8 cellular contexts compared by ENCODE assay signal in the genomic region with DNA sequence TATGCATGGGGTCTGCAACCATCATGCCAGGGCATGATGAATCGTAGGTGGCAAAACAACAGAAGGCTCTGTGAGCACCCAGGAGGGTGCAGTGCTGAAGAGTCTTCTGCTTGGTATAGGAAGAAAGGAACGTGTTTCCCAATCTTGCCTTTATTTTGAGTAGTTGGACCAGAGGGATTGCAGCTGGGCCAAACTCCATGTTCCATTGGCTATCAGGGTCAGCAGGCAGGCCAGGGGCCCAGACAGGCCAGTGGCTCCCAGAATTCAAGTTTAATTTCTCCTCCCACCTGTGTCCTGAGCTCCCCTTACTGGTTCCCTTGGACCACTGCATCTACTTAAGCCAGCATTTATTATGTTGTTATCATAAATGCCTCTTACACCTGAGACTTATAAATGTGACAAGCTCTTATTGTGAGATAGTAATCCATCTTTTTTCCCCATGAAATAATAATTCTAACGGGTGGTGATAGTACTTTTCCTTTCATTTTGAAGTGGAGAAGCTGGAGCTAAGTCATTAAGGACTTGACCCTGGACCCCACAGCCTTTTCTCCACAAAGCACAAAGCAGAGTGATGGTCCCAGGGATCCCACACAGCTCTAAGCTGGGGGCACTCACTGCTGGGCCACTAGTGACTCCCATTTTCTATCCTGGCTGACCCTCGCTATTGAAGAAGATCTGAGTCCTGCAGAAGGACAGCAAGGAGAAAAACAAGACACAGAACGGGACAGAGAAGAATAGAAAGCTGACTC. TPM values are rescaled to one million over a fixed set of nuclear protein-coding genes. Genes with fewer than 3 reads are reported as not detected.
DNase-seq lines count a peak whose midpoint lies in the region; ATAC-seq and TF ChIP-seq lines count a peak whose summit lies in the region.

No MANE protein-coding gene starts in this region.

- peaks cover 63% of the 10 kb centered on the region for H3K36me3 Mint-ChIP-seq in activated T-helper 2 cell treated with anti-CD3 and anti-CD28 coated beads, Interferon-gamma antibody, Interleukin-2, Interleukin-4, amounts not matched to agents 10 μg/mL and 5 μg/mL and 100 μg/mL, durations not matched to agents 14 hours and 24 hours and 36 hours (ENCODE audit: low read depth)

- H3K4me1 Mint-ChIP-seq in activated T-helper 2 cell treated with anti-CD3 and anti-CD28 coated beads, Interferon-gamma antibody, Interleukin-2, Interleukin-4, amounts not matched to agents 10 μg/mL and 5 μg/mL and 100 μg/mL, durations not matched to agents 14 hours and 24 hours and 36 hours (ENCODE audit: low read depth), result peaks cover 55% of the 10 kb centered on the region

- H3K4me3 ChIP-seq in liver (ENCODE audit: low read depth in 1 of 3, low read length in 3 of 3), result peak overlapping the region in 2 of 3 donors; percentile 70 to 73
- H3K4me3 ChIP-seq in uterus, result peak overlapping the region; percentile 42 to 60

- WGBS in liver, result 70% methylated on average over 5 of the region's 5 CpGs

- H3K27me3 Mint-ChIP-seq in activated T-helper 2 cell treated with anti-CD3 and anti-CD28 coated beads, Interferon-gamma antibody, Interleukin-2, Interleukin-4, amounts not matched to agents 10 μg/mL and 5 μg/mL and 100 μg/mL, durations not matched to agents 14 hours and 24 hours and 36 hours (ENCODE audit: low read depth), result no peaks in the 10 kb centered on the region

- H3K27me3 ChIP-seq in liver (ENCODE audit: control insufficient read depth in 4 of 4, insufficient read depth in 4 of 4, low read length in 3 of 4) (no peaks in the 10 kb centered on the region), uterus (no peaks in the 10 kb centered on the region)

- DNase-seq in Right ventricle myocardium superior, result no peak
- no peak for DNase-seq in Right ventricle myocardium inferior (ENCODE audit: missing footprints)
- no peak for DNase-seq in activated T-helper 2 cell treated with anti-CD3 and anti-CD28 coated beads, Interferon-gamma antibody, Interleukin-2, Interleukin-4, amounts not matched to agents 10 μg/mL and 5 μg/mL and 100 μg/mL, durations not matched to agents 14 hours and 24 hours and 36 hours (ENCODE audit: low spot score)
- DNase-seq in uterus, result no peak
- DNase-seq in dedifferentiated amniotic fluid mesenchymal stem cell (ENCODE audit: extremely low spot score), result no peak
- DNase-seq in DMS79 treated with DMSO at 0.1 percent for 48 hours (lab: John Stamatoyannopoulos, UW), result no peak

- no peak for TF ChIP-seq CTCF in liver (IDR thresholded peaks at IDR 0.05; ENCODE audit: low read depth, low read length, missing input control)
- no peak for TF ChIP-seq CTCF in uterus (IDR thresholded peaks at IDR 0.05)

- H3K27ac Mint-ChIP-seq in activated T-helper 2 cell treated with anti-CD3 and anti-CD28 coated beads, Interferon-gamma antibody, Interleukin-2, Interleukin-4, amounts not matched to agents 10 μg/mL and 5 μg/mL and 100 μg/mL, durations not matched to agents 14 hours and 24 hours and 36 hours, result peak overlapping the region; percentile 98

- no peak for TF ChIP-seq POLR2A in uterus (IDR thresholded peaks at IDR 0.05)

- TF ChIP-seq RAD21 in liver (IDR thresholded peaks at IDR 0.05), result no peak

- H3K9me3 ChIP-seq in liver (ENCODE audit: control insufficient read depth in 4 of 4, low read length in 3 of 4), result no peaks in the 10 kb centered on the region
- peaks cover 0 to 4% of the 10 kb centered on the region in 2 donors for H3K9me3 ChIP-seq in uterus

- peak overlapping the region; percentile 89 to 100 for H3K9ac ChIP-seq in liver (ENCODE audit: low read depth in 1 of 2, low read length in 2 of 2)

- intact Hi-C loops in Right ventricle myocardium superior (cut with DNase I) (no loop called here), Right ventricle myocardium inferior (cut with DNase I) (no loop called here), uterus (cut with DNase I; ENCODE audit: low total_unique reads) (no loop called here)
- intact Hi-C loops in activated T-helper 2 cell treated with anti-CD3 and anti-CD28 coated beads, Interferon-gamma antibody, Interleukin-2, Interleukin-4, amounts not matched to agents 10 μg/mL and 5 μg/mL and 100 μg/mL, durations not matched to agents 14 hours and 24 hours and 36 hours (cut with micrococcal nuclease), result loop anchor here (1.0 to 2.0 kb wide), 4 partner anchors 16 to 59 kb away; a partner anchor contains a TSS

- H3K4me3 Mint-ChIP-seq in activated T-helper 2 cell treated with anti-CD3 and anti-CD28 coated beads, Interferon-gamma antibody, Interleukin-2, Interleukin-4, amounts not matched to agents 10 μg/mL and 5 μg/mL and 100 μg/mL, durations not matched to agents 14 hours and 24 hours and 36 hours (ENCODE audit: low read depth), result peak overlapping the region; percentile 99

- peak overlapping the region; percentile 84 to 96 for H3K27ac ChIP-seq in liver (ENCODE audit: low read depth in 1 of 2, low read length in 2 of 2)
- H3K27ac ChIP-seq in uterus, result peak overlapping the region; percentile 91 to 97

- ATAC-seq in Right ventricle myocardium superior (ENCODE audit: poor library complexity), result peak; percentile 12
- ATAC-seq in Right ventricle myocardium inferior, result no peak
- no peak for ATAC-seq in HG03571 (IDR thresholded peaks at IDR 0.05; ENCODE audit: unreplicated experiment)

- H3K4me1 ChIP-seq in liver (ENCODE audit: control insufficient read depth in 4 of 4, insufficient read depth in 4 of 4, low read length in 3 of 4), result peaks cover 0 to 25% (median 16%) of the 10 kb centered on the region in 4 donors
- peaks cover 4 to 8% of the 10 kb centered on the region in 2 donors for H3K4me1 ChIP-seq in uterus

- H3K36me3 ChIP-seq in liver (ENCODE audit: control insufficient read depth in 4 of 4, insufficient read depth in 3 of 4, low read depth in 1 of 4, low read length in 3 of 4), result peaks cover 0 to 8% (median 3%) of the 10 kb centered on the region in 4 donors
- H3K36me3 ChIP-seq in uterus, result no peaks in the 10 kb centered on the region

- H3K9me3 Mint-ChIP-seq in activated T-helper 2 cell treated with anti-CD3 and anti-CD28 coated beads, Interferon-gamma antibody, Interleukin-2, Interleukin-4, amounts not matched to agents 10 μg/mL and 5 μg/mL and 100 μg/mL, durations not matched to agents 14 hours and 24 hours and 36 hours, result peaks cover 37% of the 10 kb centered on the region

TF ChIP-seq in liver, 16 proteins besides CTCF, POLR2A, EP300 and RAD21:
- no peak for TF ChIP-seq HNF4G (IDR thresholded peaks at IDR 0.05)
- TF ChIP-seq SP1 (IDR thresholded peaks at IDR 0.05), result no peak
- TF ChIP-seq YY1 (IDR thresholded peaks at IDR 0.05), result no peak
- TF ChIP-seq GABPA (IDR thresholded peaks at IDR 0.05 in 1 of 2, conservative IDR thresholded peaks at IDR 0.05 in 1 of 2), result no peak
- no peak for TF ChIP-seq NR2F2 (IDR thresholded peaks at IDR 0.05)
- no peak for TF ChIP-seq TAF1 (conservative IDR thresholded peaks at IDR 0.05)
- TF ChIP-seq FOXA2 (IDR thresholded peaks at IDR 0.05), result no peak
- TF ChIP-seq FOXA1 (IDR thresholded peaks at IDR 0.05), result no peak
- TF ChIP-seq, protein P1, sequence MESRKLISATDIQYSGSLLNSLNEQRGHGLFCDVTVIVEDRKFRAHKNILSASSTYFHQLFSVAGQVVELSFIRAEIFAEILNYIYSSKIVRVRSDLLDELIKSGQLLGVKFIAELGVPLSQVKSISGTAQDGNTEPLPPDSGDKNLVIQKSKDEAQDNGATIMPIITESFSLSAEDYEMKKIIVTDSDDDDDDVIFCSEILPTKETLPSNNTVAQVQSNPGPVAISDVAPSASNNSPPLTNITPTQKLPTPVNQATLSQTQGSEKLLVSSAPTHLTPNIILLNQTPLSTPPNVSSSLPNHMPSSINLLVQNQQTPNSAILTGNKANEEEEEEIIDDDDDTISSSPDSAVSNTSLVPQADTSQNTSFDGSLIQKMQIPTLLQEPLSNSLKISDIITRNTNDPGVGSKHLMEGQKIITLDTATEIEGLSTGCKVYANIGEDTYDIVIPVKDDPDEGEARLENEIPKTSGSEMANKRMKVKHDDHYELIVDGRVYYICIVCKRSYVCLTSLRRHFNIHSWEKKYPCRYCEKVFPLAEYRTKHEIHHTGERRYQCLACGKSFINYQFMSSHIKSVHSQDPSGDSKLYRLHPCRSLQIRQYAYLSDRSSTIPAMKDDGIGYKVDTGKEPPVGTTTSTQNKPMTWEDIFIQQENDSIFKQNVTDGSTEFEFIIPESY (IDR thresholded peaks at IDR 0.05), result no peak
- no peak for TF ChIP-seq RXRA (IDR thresholded peaks at IDR 0.05)

RNA-seq across cellular contexts. Expression of a gene that starts 0.8 kb away (rescaled TPM):
- total RNA-seq in Right ventricle myocardium superior, result 2.3 TPM
- 2.7 TPM for total RNA-seq in Right ventricle myocardium inferior
- total RNA-seq in activated T-helper 2 cell treated with anti-CD3 and anti-CD28 coated beads, Interferon-gamma antibody, Interleukin-2, Interleukin-4, amounts not matched to agents 10 μg/mL and 5 μg/mL and 100 μg/mL, durations not matched to agents 14 hours and 24 hours and 36 hours, result 29.2 and 29.5 TPM in 2 replicates
- total RNA-seq in liver, result 1 to 10 TPM; 2.9 to 3.9 TPM
- polyA plus RNA-seq in liver, result 1 to 10 TPM; 1.5 to 2.8 TPM
- 10 to 100 TPM in 3 of 4 donors, 1 to 10 TPM in 1; 9.1 to 18.5 (median 10.6) TPM for total RNA-seq in uterus

RNA-seq across cellular contexts. Expression of a gene that starts 31.3 kb away (rescaled TPM):
- total RNA-seq in Right ventricle myocardium superior (not detected), Right ventricle myocardium inferior (not detected), liver (10 to 100 TPM; 43.3 to 88.1 TPM), uterus (not detected)
- total RNA-seq in activated T-helper 2 cell treated with anti-CD3 and anti-CD28 coated beads, Interferon-gamma antibody, Interleukin-2, Interleukin-4, amounts not matched to agents 10 μg/mL and 5 μg/mL and 100 μg/mL, durations not matched to agents 14 hours and 24 hours and 36 hours, result 0.41 and 0.55 TPM in 2 replicates
- 10 to 100 TPM; 26.2 to 32.3 TPM for polyA plus RNA-seq in liver

Comparison
In these comparisons a context has a peak if more than half of its experiments do, and no peak if none do; other contexts are left out.
1. RNA of a gene that starts 31.3 kb away (total RNA-seq): 43.3 to 88.1 TPM in liver; 0.41 to 0.55 TPM in activated T-helper 2 cell treated with anti-CD3 and anti-CD28 coated beads, Interferon-gamma antibody, Interleukin-2, Interleukin-4, amounts not matched to agents 10 μg/mL and 5 μg/mL and 100 μg/mL, durations not matched to agents 14 hours and 24 hours and 36 hours, not detected in Right ventricle myocardium superior (single experiment), not detected in Right ventricle myocardium inferior (single experiment) and not detected in uterus; every median in the first group is over 10 times any median in the second.